In the genomic region with DNA sequence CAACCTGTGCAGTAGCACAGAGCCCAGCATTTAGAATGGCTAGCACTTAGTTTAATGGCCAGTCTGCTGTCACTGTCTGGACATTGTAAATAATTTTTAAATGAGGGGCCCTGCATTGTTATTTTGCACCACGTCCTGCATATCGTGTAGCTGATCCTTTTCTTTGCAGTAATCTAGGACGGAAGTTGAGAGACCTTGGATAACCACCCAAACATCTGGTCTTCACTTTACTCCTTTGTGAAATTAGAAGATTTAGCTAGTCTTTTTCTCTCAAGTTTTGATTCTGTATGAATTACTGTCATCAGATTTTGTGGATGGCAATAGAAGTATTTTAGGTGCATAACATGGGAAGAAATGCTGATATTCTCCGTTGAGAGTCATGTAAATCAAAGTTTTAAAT, we compare ENCODE assay signal across 8 cellular contexts. TPM values are rescaled to one million over a fixed set of nuclear protein-coding genes. Genes with fewer than 3 reads are reported as not detected.
DNase-seq lines count a peak whose midpoint lies in the region; ATAC-seq and TF ChIP-seq lines count a peak whose summit lies in the region.

No MANE protein-coding gene starts in this region.

- H3K9me3 Mint-ChIP-seq in chondrocyte (ENCODE audit: low read depth) (no peaks in the 10 kb centered on the region), neural progenitor cell (peaks cover 30% of the 10 kb centered on the region)

- no peak overlapping the region for H3K27ac ChIP-seq in DND-41 (ENCODE audit: low read length)
- no peak overlapping the region for H3K27ac ChIP-seq in neural progenitor cell

- H3K27me3 Mint-ChIP-seq in chondrocyte (ENCODE audit: low read depth) (no peaks in the 10 kb centered on the region), neural progenitor cell (ENCODE audit: insufficient read depth, low read depth) (no peaks in the 10 kb centered on the region)

- H3K36me3 Mint-ChIP-seq in chondrocyte (ENCODE audit: low read depth) (peaks cover 1% of the 10 kb centered on the region), neural progenitor cell (peaks cover 37% of the 10 kb centered on the region)

- H3K9me3 ChIP-seq in DND-41 (ENCODE audit: insufficient read depth, low read length, severe bottlenecking) = no peaks in the 10 kb centered on the region
- no peaks in the 10 kb centered on the region for H3K9me3 ChIP-seq in neural progenitor cell (ENCODE audit: low read depth)

- H4K20me1 ChIP-seq in DND-41 (ENCODE audit: insufficient read depth, low read length) (no peaks in the 10 kb centered on the region), neural progenitor cell (ENCODE audit: low read depth) (no peaks in the 10 kb centered on the region)

- H2AFZ ChIP-seq in DND-41 (ENCODE audit: low read depth, low read length) (no peak overlapping the region), neural progenitor cell (replicated peaks) (no peak overlapping the region)

- DNase-seq in DND-41 = no peak
- no peak for DNase-seq in LNCaP clone FGC (ENCODE audit: low read depth)
- no peak for DNase-seq in chondrocyte (ENCODE audit: low spot score)
- DNase-seq in neural progenitor cell (ENCODE audit: low spot score) = no peak
- DNase-seq in ecto neural progenitor cell (ENCODE audit: low spot score) = no peak
- DNase-seq in amniotic stem cell (lab: John Stamatoyannopoulos, UW) = no peak
- DNase-seq in mesenteric fat pad (ENCODE audit: low spot score) = no peak

- H3K36me3 ChIP-seq in DND-41 (ENCODE audit: insufficient read depth, low read length) = peaks cover 6% of the 10 kb centered on the region; the same call in 1 of the 2 replicates
- H3K36me3 ChIP-seq in neural progenitor cell = no peaks in the 10 kb centered on the region

- H3K4me3 ChIP-seq in DND-41 (ENCODE audit: low read depth in 1 of 2, low read length in 2 of 2) = 0 out of 4 replicates have a peak overlapping the region, but pooled peaks of 1 of the 2 experiments have one; percentile 87
- H3K4me3 ChIP-seq in LNCaP clone FGC (ENCODE audit: low read depth, low read length) = peak overlapping the region; percentile 84
- H3K4me3 ChIP-seq in neural progenitor cell = peak overlapping the region; percentile 56

- H3K27ac Mint-ChIP-seq in chondrocyte (ENCODE audit: unreplicated experiment) (no peak overlapping the region), neural progenitor cell (no peak overlapping the region)

- peaks cover 7% of the 10 kb centered on the region for H3F3A ChIP-seq in neural progenitor cell (ENCODE audit: low read depth)

- H3K4me2 ChIP-seq in DND-41 (ENCODE audit: insufficient read depth, low read length) = peak overlapping the region; percentile 74
- H3K4me2 ChIP-seq in neural progenitor cell = peak overlapping the region; percentile 86

- TF ChIP-seq CTCF in DND-41 (IDR thresholded peaks at IDR 0.05; ENCODE audit: borderline replicate concordance, extremely low read depth, low read length, poor library complexity, severe bottlenecking) (no peak), LNCaP clone FGC (IDR thresholded peaks at IDR 0.05; ENCODE audit: control insufficient read depth, extremely low read depth, insufficient read depth) (no peak), chondrocyte (IDR thresholded peaks at IDR 0.05) (no peak), neural progenitor cell (IDR thresholded peaks at IDR 0.05) (no peak)

- H3K27me3 ChIP-seq in DND-41 (ENCODE audit: insufficient read depth, low read length, poor library complexity) (no peaks in the 10 kb centered on the region), neural progenitor cell (no peaks in the 10 kb centered on the region)

- H3K4me3 Mint-ChIP-seq in chondrocyte (ENCODE audit: unreplicated experiment) = peak overlapping the region; percentile 74
- peak overlapping the region; percentile 90 for H3K4me3 Mint-ChIP-seq in neural progenitor cell

- H3K79me2 ChIP-seq in DND-41 (ENCODE audit: insufficient read depth, low read length) (peaks cover 29% of the 10 kb centered on the region), neural progenitor cell (ENCODE audit: low read depth) (peaks cover 65% of the 10 kb centered on the region)

- ATAC-seq in DND-41 (ENCODE audit: insufficient read depth, low read depth) (no peak), HG03432 (IDR thresholded peaks at IDR 0.05; ENCODE audit: unreplicated experiment) (no peak)

- peaks cover 26% of the 10 kb centered on the region for H3K4me1 Mint-ChIP-seq in chondrocyte (ENCODE audit: low read depth)
- H3K4me1 Mint-ChIP-seq in neural progenitor cell = peaks cover 19% of the 10 kb centered on the region

- H3K9ac ChIP-seq in DND-41 (ENCODE audit: low read depth, low read length) (0 out of 2 replicates have a peak overlapping the region, but pooled peaks have one; percentile 91), neural progenitor cell (peak overlapping the region; percentile 17)

- peaks cover 40% of the 10 kb centered on the region for H3K4me1 ChIP-seq in DND-41 (ENCODE audit: insufficient read depth, low read length)
- peaks cover 10% of the 10 kb centered on the region for H3K4me1 ChIP-seq in neural progenitor cell

RNA-seq across cellular contexts. Expression of gene MIOS, which starts 1.9 kb away (rescaled TPM):
- total RNA-seq in chondrocyte (15.1 to 18.8 TPM (median 15.7 TPM) in 3 replicates), neural progenitor cell (ENCODE audit: low replicate concordance) (62.0 and 62.2 TPM in 2 replicates), mesenteric fat pad (26.2 TPM)

RNA-seq across cellular contexts. Expression of gene COL28A1, which starts 32.9 kb away (rescaled TPM):
- total RNA-seq in chondrocyte (0.21 to 0.31 TPM (median 0.25 TPM) in 3 replicates), neural progenitor cell (ENCODE audit: low replicate concordance) (0.43 and 0.60 TPM in 2 replicates), mesenteric fat pad (0.22 TPM)
